Comparison of ENCODE assay signal across 17 cellular contexts in genomic region chr1:216184281-216184680, GRCh38.
DNase-seq lines count a peak whose midpoint lies in the region; ATAC-seq and TF ChIP-seq lines count a peak whose summit lies in the region.
"Had no signal": no experiment of that assay in that cellular context is flagged by ENCODE, and none has a peak within 500 bp of the region (broad histone marks: within the 10 kb centered on the region; RNA-seq: fewer than 3 reads in every experiment).

No MANE protein-coding gene starts in this region.

- H3K4me1 ChIP-seq in SK-N-SH (ENCODE audit: control insufficient read depth in 1 of 2, insufficient read depth in 2 of 2, low read depth in 1 of 2, low read length in 1 of 2): peaks cover 12 to 15% of the 10 kb centered on the region in 2 experiments; a peak in 3 of 4 replicates
- H3K4me1 ChIP-seq in psoas muscle: no peaks in the 10 kb centered on the region

- DNase-seq in SK-N-SH (no peak), SK-MEL-5 (ENCODE audit: low read depth, low spot score) (peak; percentile 42), left kidney (ENCODE audit: low read depth, low spot score) (peak; percentile 17), psoas muscle (no peak), occipital lobe (lab: John Stamatoyannopoulos, UW) (no peak), substantia nigra (lab: John Stamatoyannopoulos, UW) (no peak)
- DNase-seq: Caco-2; GOT3; NCI-H1092; NCI-H146; NCI-H2081 treated with DMSO at 0.1 percent for 48 hours; NK-92 treated with Interleukin-12 subunit alpha and Interleukin-12 subunit beta, amount 100 ng/mL, for 24 hours; SHP77 treated with DMSO at 0.1 percent for 48 hours had no signal

- no peak overlapping the region for H3K4me3 ChIP-seq in SK-N-SH (ENCODE audit: low read depth in 2 of 2, low read length in 1 of 2)
- no peak overlapping the region for H3K4me3 ChIP-seq in psoas muscle
- H3K4me3 ChIP-seq: A549 had no signal

- H3K79me2 ChIP-seq in SK-N-SH (ENCODE audit: insufficient read depth): no peaks in the 10 kb centered on the region

- ATAC-seq in SK-N-SH treated with all-trans-retinoic acid at 6 μM for 48 hours: peak; percentile 43
- no peak for ATAC-seq in psoas muscle
- ATAC-seq: A549, HepG2 had no signal

- TF ChIP-seq RAD21 in SK-N-SH (IDR thresholded peaks at IDR 0.05; ENCODE audit: low read length): no peak

- TF ChIP-seq EP300 in SK-N-SH (IDR thresholded peaks at IDR 0.05; ENCODE audit: borderline replicate concordance in 1 of 2, low read depth in 1 of 2, low read length in 1 of 2): no peak

- no peaks in the 10 kb centered on the region for H3K36me3 ChIP-seq in SK-N-SH (replicated peaks in 1 of 2; ENCODE audit: control insufficient read depth in 1 of 2, insufficient read depth in 2 of 2, low read length in 1 of 2)
- no peaks in the 10 kb centered on the region for H3K36me3 ChIP-seq in psoas muscle (ENCODE audit: insufficient read depth in 1 of 2, low read depth in 1 of 2)

- POLR2A ChIA-PET in SK-N-SH (lab: Yijun Ruan, JAX): no interaction called here

- H2AFZ ChIP-seq in SK-N-SH (ENCODE audit: low read depth): no peak overlapping the region

- H3K27me3 ChIP-seq in SK-N-SH (ENCODE audit: insufficient read depth) (no peaks in the 10 kb centered on the region), psoas muscle (ENCODE audit: insufficient read depth in 3 of 3, low read length in 2 of 3) (peaks cover 0 to 4% (median 0%) of the 10 kb centered on the region in 3 donors)

- H3F3A ChIP-seq in SK-N-SH (replicated peaks; ENCODE audit: insufficient read depth): peaks cover 6% of the 10 kb centered on the region

- H3K4me2 ChIP-seq in SK-N-SH: no peak overlapping the region
- H3K4me2 ChIP-seq: A549, KMS-11 had no signal

- H3K9me3 ChIP-seq in SK-N-SH (no peaks in the 10 kb centered on the region), psoas muscle (no peaks in the 10 kb centered on the region)
- H3K9me3 ChIP-seq: A549, Caco-2 had no signal

- TF ChIP-seq CTCF in SK-N-SH (IDR thresholded peaks at IDR 0.05) (no peak), psoas muscle (IDR thresholded peaks at IDR 0.05) (no peak)

- CTCF ChIA-PET in SK-N-SH (lab: Yijun Ruan, JAX): interaction anchor here (4.6 kb wide), 1 partner anchor 37 kb away, joined by 20 read pairs; no protein-coding TSS in a partner anchor

- no peak overlapping the region for H3K9ac ChIP-seq in SK-N-SH
- H3K9ac ChIP-seq: KMS-11 had no signal

- H3K9me2 ChIP-seq in SK-N-SH: no peaks in the 10 kb centered on the region

- H3K27ac ChIP-seq in SK-N-SH (ENCODE audit: low read depth in 2 of 2, low read length in 1 of 2) (no peak overlapping the region), psoas muscle (no peak overlapping the region), substantia nigra (ENCODE audit: low read depth, low read length, poor library complexity, severe bottlenecking) (no peak overlapping the region)
- H3K27ac ChIP-seq: A549, KMS-11 had no signal

- in situ Hi-C loops in SK-MEL-5 (cut with HindIII; ENCODE audit: low pct_unique_long_range_greater_than_20kb, low sequenced_read_pairs): loop anchor here (10.0 kb wide), 1 partner anchor 139 kb away; no protein-coding TSS in a partner anchor

- no peaks in the 10 kb centered on the region for H4K20me1 ChIP-seq in SK-N-SH (ENCODE audit: insufficient read depth)

- 56% methylated on average over 2 of the region's 2 CpGs for WGBS in SK-N-SH (ENCODE audit: low lambda C conversion rate)
- 36 to 52% (median 44%) methylated on average over 2 of the region's 2 CpGs for WGBS in psoas muscle, 3 donors

- intact Hi-C loops in psoas muscle (cut with DNase I): no loop called here

TF ChIP-seq in SK-N-SH treated with all-trans-retinoic acid at 6 μM for 48 hours, 23 proteins besides CTCF, POLR2A, EP300 and RAD21:
- no peak for TF ChIP-seq GLIS3 (CRISPR knock-in tag; IDR thresholded peaks at IDR 0.05)
- TF ChIP-seq ZC3H10 (CRISPR knock-in tag; IDR thresholded peaks at IDR 0.05): 0 out of 2 replicates have a peak, but pooled peaks have one; percentile 35
- no peak for TF ChIP-seq TSHZ2 (CRISPR knock-in tag; IDR thresholded peaks at IDR 0.05)
- TF ChIP-seq POU6F1 (CRISPR knock-in tag; IDR thresholded peaks at IDR 0.05; ENCODE audit: borderline replicate concordance, low read depth): no peak
- no peak for TF ChIP-seq ARNTL (CRISPR knock-in tag; IDR thresholded peaks at IDR 0.05; ENCODE audit: borderline replicate concordance, low read depth)

TF ChIP-seq in SK-N-SH, 30 proteins besides CTCF, POLR2A, EP300 and RAD21:
- TF ChIP-seq MXI1 (IDR thresholded peaks at IDR 0.05; ENCODE audit: low read depth, low read length) (no peak), REST (IDR thresholded peaks at IDR 0.05; ENCODE audit: low read depth, low read length) (no peak), POLR2AphosphoS5 (IDR thresholded peaks at IDR 0.05; ENCODE audit: low read depth, low read length) (no peak), YY1 (IDR thresholded peaks at IDR 0.05; ENCODE audit: low read depth) (no peak), MAX (IDR thresholded peaks at IDR 0.05; ENCODE audit: low read depth) (no peak), NRF1 (IDR thresholded peaks at IDR 0.05; ENCODE audit: low read depth, low read length) (no peak), ZBTB33 (IDR thresholded peaks at IDR 0.05; ENCODE audit: borderline replicate concordance, low read depth) (no peak), FOXJ3 (CRISPR knock-in tag; IDR thresholded peaks at IDR 0.05) (no peak)

Comparison
In these comparisons a context has a peak if more than half of its experiments do, and no peak if none do; other contexts are left out.
1. DNase-seq: peak in SK-MEL-5 (single experiment) and left kidney (single experiment); none in SK-N-SH (single experiment), psoas muscle (0 of 2), occipital lobe (single experiment) and substantia nigra (0 of 49).